ENCODE assay signal across 11 cellular contexts in the genomic region with DNA sequence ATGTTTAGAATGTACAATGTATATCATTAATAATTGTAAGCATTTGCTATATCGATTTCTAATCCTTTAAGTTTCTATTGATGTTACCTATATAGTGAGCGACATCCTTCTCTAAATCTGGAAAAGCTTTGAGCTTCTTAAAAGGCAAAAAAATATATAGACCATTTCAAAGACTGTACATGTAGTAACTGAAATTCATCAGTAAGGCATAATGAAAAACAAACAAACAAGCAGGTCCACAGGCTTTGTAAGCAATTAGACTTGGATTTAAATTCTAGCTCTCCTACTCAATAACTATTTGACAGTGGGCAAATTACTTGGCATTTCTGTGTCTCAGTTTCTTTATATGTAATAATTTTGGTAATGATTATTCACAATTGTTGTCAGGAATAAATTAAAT. TPM values are rescaled to one million over a fixed set of nuclear protein-coding genes. Genes with fewer than 3 reads are reported as not detected.
"Had no signal": no experiment of that assay in that cellular context is flagged by ENCODE, and none has a peak within 500 bp of the region (broad histone marks: within the 10 kb centered on the region; RNA-seq: fewer than 3 reads in every experiment).

No MANE protein-coding gene starts in this region.

- H3K4me2 ChIP-seq: GM23338 had no signal

- ATAC-seq: GM23338, HCT116 had no signal

- H3K4me1 ChIP-seq: HAP-1 had no signal

- H2AFZ ChIP-seq: GM23248 had no signal

- DNase-seq: GM23248, GOT3, H7, H9, HCEC 1CT, HFFc6 had no signal

- H3K9me3 ChIP-seq: HAP-1 had no signal

- H3K4me3 ChIP-seq: GM23248, GM23338, HAP-1 had no signal

- H3K36me3 ChIP-seq: HAP-1 had no signal

- H3K27ac ChIP-seq: GM23248 had no signal

- H3K9ac ChIP-seq: GM23248 had no signal

- FAIRE-seq: H1 had no signal

RNA-seq across cellular contexts. Expression of gene NACA2, which starts 51.7 kb away (rescaled TPM):
- total RNA-seq: GM23248, GM23338, H1, H4, H7, H9, HFFc6 had no signal
- polyA plus RNA-seq: GM23248, H1 had no signal
